ENCODE assay signal across 12 cellular contexts in genomic region chr17:65537845-65538678, GRCh38. TPM values are rescaled to one million over a fixed set of nuclear protein-coding genes. Genes with fewer than 3 reads are reported as not detected.
DNase-seq lines count a peak whose midpoint lies in the region; TF ChIP-seq lines count a peak whose summit lies in the region.
"Had no signal": no experiment of that assay in that cellular context is flagged by ENCODE, and none has a peak within 500 bp of the region (broad histone marks: within the 10 kb centered on the region; RNA-seq: fewer than 3 reads in every experiment).

No MANE protein-coding gene starts in this region.

- no peaks in the 10 kb centered on the region for H3K9me3 ChIP-seq in Caco-2
- H3K9me3 ChIP-seq in left ventricle myocardium inferior (replicated peaks), result no peaks in the 10 kb centered on the region

- TF ChIP-seq CTCF in Caco-2 (IDR thresholded peaks at IDR 0.05; ENCODE audit: insufficient read depth in 1 of 2, low read depth in 1 of 2, low read length in 1 of 2, severe bottlenecking in 1 of 2, unreplicated experiment in 1 of 2) (no peak), brain microvascular endothelial cell (IDR thresholded peaks at IDR 0.05; ENCODE audit: low read depth, low read length, missing control alignments) (no peak), left ventricle myocardium inferior (IDR thresholded peaks at IDR 0.05; ENCODE audit: borderline replicate concordance) (no peak), GM10248 (IDR thresholded peaks at IDR 0.05; ENCODE audit: control extremely low read depth, extremely low read depth, low read depth, missing control alignments) (no peak)

- H3K4me1 Mint-ChIP-seq in Caco-2 (ENCODE audit: low read depth, unreplicated experiment), result peaks cover 53% of the 10 kb centered on the region
- H3K4me1 Mint-ChIP-seq: immature natural killer cell had no signal

- H3K27ac Mint-ChIP-seq in Caco-2 (ENCODE audit: unreplicated experiment), result peak overlapping the region; percentile 50
- H3K27ac Mint-ChIP-seq: immature natural killer cell; natural killer cell treated with Interleukin-12 subunit alpha and Interleukin-12 subunit beta and Interleukin-15 and Interleukin-18, amount 100 ng/mL, for 72 hours had no signal

- H3K27me3 ChIP-seq in Caco-2 (replicated peaks; ENCODE audit: control insufficient read depth, insufficient read depth, low read length), result no peaks in the 10 kb centered on the region
- H3K27me3 ChIP-seq in brain microvascular endothelial cell (replicated peaks), result no peaks in the 10 kb centered on the region
- H3K27me3 ChIP-seq in left ventricle myocardium inferior (ENCODE audit: low read depth), result no peaks in the 10 kb centered on the region

- H3K27ac ChIP-seq in brain microvascular endothelial cell (no peak overlapping the region), left ventricle myocardium inferior (replicated peaks) (no peak overlapping the region)
- H3K27ac ChIP-seq: skin epidermis had no signal

- peaks cover 92% of the 10 kb centered on the region for H3K36me3 Mint-ChIP-seq in Caco-2 (ENCODE audit: insufficient read depth, unreplicated experiment)
- H3K36me3 Mint-ChIP-seq: immature natural killer cell; natural killer cell treated with Interleukin-12 subunit alpha and Interleukin-12 subunit beta and Interleukin-15 and Interleukin-18, amount 100 ng/mL, for 72 hours had no signal

- no peak for DNase-seq in Caco-2
- peak; percentile 56 to 62 for DNase-seq in activated CD4-positive, alpha-beta T cell treated with anti-CD3 and anti-CD28 coated beads, Interleukin-2, amount 50 U/mL, for 4 hours
- DNase-seq in brain microvascular endothelial cell, result no peak
- peak; percentile 39 to 41 for DNase-seq in stimulated activated CD4-positive, alpha-beta T cell treated with anti-CD3 and anti-CD28 coated beads, Interleukin-15, amount 100 ng/mL, for 1 hour (ENCODE audit: low read depth in 1 of 2, low spot score in 1 of 2)
- no peak for DNase-seq in left ventricle myocardium inferior
- no peak for DNase-seq in GM10248 (ENCODE audit: extremely low spot score)
- no peak for DNase-seq in NCI-H446 (lab: John Stamatoyannopoulos, UW)
- no peak for DNase-seq in GOT3 (lab: John Stamatoyannopoulos, UW)
- DNase-seq: immature natural killer cell, SHP77 had no signal

- BruUV-seq in Caco-2 (replicated peaks; lab: Mats Ljungman, UMichigan), result no TSS peak

- no peaks in the 10 kb centered on the region for H3K9me3 Mint-ChIP-seq in Caco-2 (ENCODE audit: unreplicated experiment)
- H3K9me3 Mint-ChIP-seq: immature natural killer cell; natural killer cell treated with Interleukin-12 subunit alpha and Interleukin-12 subunit beta and Interleukin-15 and Interleukin-18, amount 100 ng/mL, for 72 hours had no signal

- H3K36me3 ChIP-seq in Caco-2 (ENCODE audit: control insufficient read depth, insufficient read depth, low read length), result peaks cover 4% of the 10 kb centered on the region
- no peaks in the 10 kb centered on the region for H3K36me3 ChIP-seq in brain microvascular endothelial cell (replicated peaks)
- H3K36me3 ChIP-seq in left ventricle myocardium inferior, result peaks cover 71% of the 10 kb centered on the region

- peak overlapping the region; percentile 24 for H3K4me3 Mint-ChIP-seq in Caco-2 (ENCODE audit: unreplicated experiment)
- H3K4me3 Mint-ChIP-seq: immature natural killer cell; natural killer cell treated with Interleukin-12 subunit alpha and Interleukin-12 subunit beta and Interleukin-15 and Interleukin-18, amount 100 ng/mL, for 72 hours had no signal

- in situ Hi-C loops in brain microvascular endothelial cell (cut with HindIII; ENCODE audit: low pct_ligation_motif_present, low sequenced_read_pairs), result no loop called here

- H3K4me3 ChIP-seq in Caco-2 (ENCODE audit: low read depth, low read length) (no peak overlapping the region), brain microvascular endothelial cell (ENCODE audit: low read depth, low read length) (peak overlapping the region; percentile 5), left ventricle myocardium inferior (no peak overlapping the region)
- H3K4me3 ChIP-seq: skin epidermis had no signal

- intact Hi-C loops in Caco-2 (cut with micrococcal nuclease; ENCODE audit: unreplicated experiment) (no loop called here), left ventricle myocardium inferior (cut with micrococcal nuclease) (no loop called here)

- CTCF ChIA-PET in Caco-2 (lab: Charles Lee), result no interaction called here
- CTCF ChIA-PET in GM10248 (lab: Yijun Ruan, JAX), result interaction anchor here (2.2 kb wide), 2 partner anchors 8 to 19 kb away, joined by 7 to 10 read pairs; no protein-coding TSS in a partner anchor

- H3K4me1 ChIP-seq in Caco-2, result peaks cover 33% of the 10 kb centered on the region
- peaks cover 40% of the 10 kb centered on the region for H3K4me1 ChIP-seq in left ventricle myocardium inferior

- POLR2A ChIA-PET in Caco-2 (lab: Charles Lee) (interaction anchor here (1.3 kb wide), 1 partner anchor 9 kb away, joined by 5 read pairs; no protein-coding TSS in a partner anchor), GM10248 (lab: Yijun Ruan, JAX) (no interaction called here)

- no peaks in the 10 kb centered on the region for H3K27me3 Mint-ChIP-seq in Caco-2 (ENCODE audit: insufficient read depth, unreplicated experiment)

RNA-seq across cellular contexts. Expression of gene AXIN2, which starts 23.4 kb away (rescaled TPM):
- 141 and 168 TPM in 2 replicates for total RNA-seq in Caco-2 (2022)
- 21.0 TPM for total RNA-seq in left ventricle myocardium inferior

Comparison
In these comparisons a context has a peak if more than half of its experiments do, and no peak if none do; other contexts are left out.
1. DNase-seq: peak in activated CD4-positive, alpha-beta T cell treated with anti-CD3 and anti-CD28 coated beads, Interleukin-2, amount 50 U/mL, for 4 hours (2 of 2) and stimulated activated CD4-positive, alpha-beta T cell treated with anti-CD3 and anti-CD28 coated beads, Interleukin-15, amount 100 ng/mL, for 1 hour (2 of 2); none in Caco-2 (0 of 2), brain microvascular endothelial cell (single experiment), left ventricle myocardium inferior (single experiment), GM10248 (single experiment), NCI-H446 (0 of 2) and GOT3 (single experiment).